9 cellular contexts compared by ENCODE assay signal in the genomic region with DNA sequence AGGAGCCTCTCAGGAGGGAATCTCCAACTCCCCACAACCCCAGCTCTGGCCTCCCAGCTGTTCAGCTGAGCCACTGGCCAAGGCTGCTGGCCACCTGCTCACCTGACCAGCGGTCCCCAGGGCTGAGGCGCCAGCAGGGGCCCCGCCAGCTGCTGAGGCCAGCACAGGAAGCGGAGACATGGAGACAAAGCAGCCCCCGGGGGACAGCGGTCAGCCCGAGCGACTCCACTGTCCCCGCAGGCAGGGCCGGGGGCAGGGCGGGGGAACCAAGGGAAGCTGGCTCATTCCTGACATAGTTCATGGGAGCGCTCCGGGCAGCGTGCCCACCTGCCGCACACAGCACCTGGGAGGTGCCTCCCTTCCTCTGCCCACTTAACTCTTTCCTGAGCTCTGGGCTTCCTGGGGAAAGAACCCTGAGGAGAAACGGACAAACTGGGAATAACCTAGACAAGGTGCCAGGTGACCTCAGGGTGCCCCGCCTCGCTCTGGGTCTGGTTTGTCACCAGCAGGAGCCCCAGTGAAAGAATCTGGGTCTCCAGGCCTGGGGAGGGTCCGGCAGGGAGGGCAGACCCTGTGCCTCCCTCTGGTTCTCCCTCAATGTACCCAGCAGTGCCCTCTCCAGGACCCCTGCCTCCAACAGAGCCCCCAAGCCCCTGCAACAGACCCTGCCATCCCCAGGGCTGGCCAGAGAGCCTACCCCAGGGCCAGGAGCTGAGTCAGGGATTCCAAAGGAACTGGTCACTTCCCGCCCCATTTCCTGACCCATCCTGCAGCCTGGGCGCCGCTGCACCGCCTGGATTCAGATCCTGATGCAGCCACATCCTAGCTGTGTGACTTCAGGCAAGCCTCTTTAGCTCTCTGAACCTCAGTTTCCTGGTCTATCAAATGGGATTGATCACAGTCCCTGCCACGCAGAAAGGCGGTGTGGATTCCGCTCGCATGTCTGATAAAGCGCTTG. TPM values are rescaled to one million over a fixed set of nuclear protein-coding genes. Genes with fewer than 3 reads are reported as not detected.
DNase-seq lines count a peak whose midpoint lies in the region; ATAC-seq, FAIRE-seq and TF ChIP-seq lines count a peak whose summit lies in the region.
"Had no signal": no experiment of that assay in that cellular context is flagged by ENCODE, and none has a peak within 500 bp of the region (broad histone marks: within the 10 kb centered on the region; RNA-seq: fewer than 3 reads in every experiment).

No MANE protein-coding gene starts in this region.

- no peak overlapping the region for H3K27ac Mint-ChIP-seq in activated T-helper 1 cell treated with anti-CD3 and anti-CD28 coated beads, Interleukin-12 subunit alpha, Interleukin-12 subunit beta, Interleukin-2, Interleukin-4 antibody, amounts not matched to agents 30 ng/mL and 10 ng/mL and 1 ng/mL, durations not matched to agents 14 hours and 24 hours and 36 hours
- H3K27ac Mint-ChIP-seq: B cell had no signal

- no peaks in the 10 kb centered on the region for H3K9me3 Mint-ChIP-seq in activated T-helper 1 cell treated with anti-CD3 and anti-CD28 coated beads, Interleukin-12 subunit alpha, Interleukin-12 subunit beta, Interleukin-2, Interleukin-4 antibody, amounts not matched to agents 30 ng/mL and 10 ng/mL and 1 ng/mL, durations not matched to agents 14 hours and 24 hours and 36 hours

- intact Hi-C loops in activated T-helper 1 cell treated with anti-CD3 and anti-CD28 coated beads, Interleukin-12 subunit alpha, Interleukin-12 subunit beta, Interleukin-2, Interleukin-4 antibody, amounts not matched to agents 30 ng/mL and 10 ng/mL and 1 ng/mL, durations not matched to agents 14 hours and 24 hours and 36 hours (cut with micrococcal nuclease), result no loop called here

- TF ChIP-seq POLR2A in tibial nerve (IDR thresholded peaks at IDR 0.05), result no peak

- H3K4me1 ChIP-seq in tibial nerve, result peaks cover 6 to 97% (median 56%) of the 10 kb centered on the region in 4 donors

- no peak overlapping the region for H3K4me3 Mint-ChIP-seq in activated T-helper 1 cell treated with anti-CD3 and anti-CD28 coated beads, Interleukin-12 subunit alpha, Interleukin-12 subunit beta, Interleukin-2, Interleukin-4 antibody, amounts not matched to agents 30 ng/mL and 10 ng/mL and 1 ng/mL, durations not matched to agents 14 hours and 24 hours and 36 hours
- H3K4me3 Mint-ChIP-seq: B cell had no signal

- FAIRE-seq in bronchial epithelial cell (lab: Jason Lieb, UNC), result no peak

- DNase-seq in NCI-H1417 (lab: John Stamatoyannopoulos, UW) (peak in 2 of 3 experiments; percentile 65 to 83), NCI-H1417 treated with DMSO at 0.1 percent for 48 hours (lab: John Stamatoyannopoulos, UW) (no peak), bronchial epithelial cell (ENCODE audit: low read depth) (peak; percentile 82), tibial nerve (ENCODE audit: low spot score in 2 of 2) (peak in 1 of 2 donors; percentile 45), cerebellum (ENCODE audit: low spot score) (no peak)
- DNase-seq in activated T-helper 1 cell treated with anti-CD3 and anti-CD28 coated beads, Interleukin-12 subunit alpha, Interleukin-12 subunit beta, Interleukin-2, Interleukin-4 antibody, amounts not matched to agents 30 ng/mL and 10 ng/mL and 1 ng/mL, durations not matched to agents 14 hours and 24 hours and 36 hours (ENCODE audit: low spot score), result no peak

- peak overlapping the region; percentile 59 for H3K27ac ChIP-seq in layer of hippocampus (ENCODE audit: low read depth, low read length)
- H3K27ac ChIP-seq in tibial nerve, result peak overlapping the region; percentile 81 to 95 (median 88)

- TF ChIP-seq CTCF in bronchial epithelial cell (IDR thresholded peaks at IDR 0.05; ENCODE audit: insufficient read depth, low read length, severe bottlenecking), result no peak
- TF ChIP-seq CTCF in tibial nerve (IDR thresholded peaks at IDR 0.05), result no peak

- H3K27me3 ChIP-seq in bronchial epithelial cell (ENCODE audit: control insufficient read depth, insufficient read depth, low read length) (no peaks in the 10 kb centered on the region), layer of hippocampus (ENCODE audit: control insufficient read depth, insufficient read depth, low read length) (no peaks in the 10 kb centered on the region), tibial nerve (no peaks in the 10 kb centered on the region)

- TF ChIP-seq EP300 in tibial nerve (IDR thresholded peaks at IDR 0.05), result peak in 1 of 2 donors; percentile 64

- no peak for ATAC-seq in HG03159 (IDR thresholded peaks at IDR 0.05; ENCODE audit: unreplicated experiment)

- H3K36me3 Mint-ChIP-seq in activated T-helper 1 cell treated with anti-CD3 and anti-CD28 coated beads, Interleukin-12 subunit alpha, Interleukin-12 subunit beta, Interleukin-2, Interleukin-4 antibody, amounts not matched to agents 30 ng/mL and 10 ng/mL and 1 ng/mL, durations not matched to agents 14 hours and 24 hours and 36 hours (ENCODE audit: low read depth), result no peaks in the 10 kb centered on the region

- no peak overlapping the region for H3K4me3 ChIP-seq in bronchial epithelial cell (ENCODE audit: low read depth, low read length)
- peak overlapping the region; percentile 6 to 42 (median 19) for H3K4me3 ChIP-seq in tibial nerve

- peaks cover 42% of the 10 kb centered on the region for H3K36me3 ChIP-seq in bronchial epithelial cell (ENCODE audit: control insufficient read depth, insufficient read depth, low read length)
- peaks cover 0 to 41% (median 0%) of the 10 kb centered on the region in 3 donors for H3K36me3 ChIP-seq in tibial nerve

- H3K27me3 Mint-ChIP-seq in activated T-helper 1 cell treated with anti-CD3 and anti-CD28 coated beads, Interleukin-12 subunit alpha, Interleukin-12 subunit beta, Interleukin-2, Interleukin-4 antibody, amounts not matched to agents 30 ng/mL and 10 ng/mL and 1 ng/mL, durations not matched to agents 14 hours and 24 hours and 36 hours (ENCODE audit: insufficient read depth), result peaks cover 3% of the 10 kb centered on the region

- no peaks in the 10 kb centered on the region for H3K9me3 ChIP-seq in tibial nerve

- peaks cover 5% of the 10 kb centered on the region for H3K4me1 Mint-ChIP-seq in activated T-helper 1 cell treated with anti-CD3 and anti-CD28 coated beads, Interleukin-12 subunit alpha, Interleukin-12 subunit beta, Interleukin-2, Interleukin-4 antibody, amounts not matched to agents 30 ng/mL and 10 ng/mL and 1 ng/mL, durations not matched to agents 14 hours and 24 hours and 36 hours (ENCODE audit: low read depth)
- H3K4me1 Mint-ChIP-seq: B cell had no signal

- 22 to 37% methylated on average over 23 to 24 of the region's 28 CpGs for WGBS in tibial nerve, 2 donors

RNA-seq across cellular contexts. Expression of gene EPHA2, which starts 10.6 kb away (rescaled TPM):
- total RNA-seq in bronchial epithelial cell (117 and 144 TPM in 2 replicates), tibial nerve (10 to 100 TPM; 30.0 to 66.9 (median 35.9) TPM), cerebellum (2.3 TPM)
- total RNA-seq in activated T-helper 1 cell treated with anti-CD3 and anti-CD28 coated beads, Interleukin-12 subunit alpha, Interleukin-12 subunit beta, Interleukin-2, Interleukin-4 antibody, amounts not matched to agents 30 ng/mL and 10 ng/mL and 1 ng/mL, durations not matched to agents 14 hours and 24 hours and 36 hours, result not detected in 2 replicates

Comparison
In these comparisons a context has a peak if more than half of its experiments do, and no peak if none do; other contexts are left out.
1. DNase-seq: peak in NCI-H1417 (2 of 3) and bronchial epithelial cell (single experiment); none in NCI-H1417 treated with DMSO at 0.1 percent for 48 hours (single experiment), activated T-helper 1 cell treated with anti-CD3 and anti-CD28 coated beads, Interleukin-12 subunit alpha, Interleukin-12 subunit beta, Interleukin-2, Interleukin-4 antibody, amounts not matched to agents 30 ng/mL and 10 ng/mL and 1 ng/mL, durations not matched to agents 14 hours and 24 hours and 36 hours (single experiment) and cerebellum (single experiment).